ENCODE assay signal across 1 cellular context in genomic region chr6:13667655-13668054, GRCh38.
TF ChIP-seq lines count a peak whose summit lies in the region.

No MANE protein-coding gene starts in this region.

TF ChIP-seq in K562, 482 proteins besides CTCF, POLR2A, EP300 and RAD21:
- peak in 1 of 2 experiments; percentile 7; a peak in 1 of 4 replicates for TF ChIP-seq TRIM24 (IDR thresholded peaks at IDR 0.05)
- peak; percentile 49; the same call in 1 of the 2 replicates for TF ChIP-seq CEBPG (CRISPR knock-in tag; IDR thresholded peaks at IDR 0.05)
- peak; percentile 87 to 96 for TF ChIP-seq CEBPG (tag; conservative IDR thresholded peaks at IDR 0.05 in 1 of 2, IDR thresholded peaks at IDR 0.05 in 1 of 2)
- TF ChIP-seq ZBTB11 (CRISPR knock-in tag; IDR thresholded peaks at IDR 0.05) = 0 out of 6 replicates have a peak, but pooled peaks of 1 of the 3 experiments have one; percentile 4
- peak; percentile 47 for TF ChIP-seq PRDM10 (IDR thresholded peaks at IDR 0.05; ENCODE audit: partially characterized antibody)
- peak; percentile 29 for TF ChIP-seq TAF9B (IDR thresholded peaks at IDR 0.05; ENCODE audit: partially characterized antibody)
- no peak for TF ChIP-seq MYBL2 (IDR thresholded peaks at IDR 0.05; ENCODE audit: low read depth)
- TF ChIP-seq MYBL2 (CRISPR knock-in tag; IDR thresholded peaks at IDR 0.05; ENCODE audit: borderline replicate concordance) = no peak
- TF ChIP-seq NCOR1 (IDR thresholded peaks at IDR 0.05) = 0 out of 2 replicates have a peak, but pooled peaks have one; percentile 17
- no peak for TF ChIP-seq ZNF586 (CRISPR knock-in tag; conservative IDR thresholded peaks at IDR 0.05)
- TF ChIP-seq SMAD4 (CRISPR knock-in tag; conservative IDR thresholded peaks at IDR 0.05) = no peak
- no peak for TF ChIP-seq CEBPZ (IDR thresholded peaks at IDR 0.05; ENCODE audit: borderline replicate concordance, low read depth, low read length)
- TF ChIP-seq CEBPB (tag; IDR thresholded peaks at IDR 0.05) = peak; percentile 98
- no peak for TF ChIP-seq AFF1 (IDR thresholded peaks at IDR 0.05; ENCODE audit: low read depth in 1 of 2, partially characterized antibody in 2 of 2)
- no peak for TF ChIP-seq CBX3 (IDR thresholded peaks at IDR 0.05; ENCODE audit: borderline replicate concordance in 1 of 2, low read length in 2 of 2)
- TF ChIP-seq IRF9 (tag; IDR thresholded peaks at IDR 0.05) = peak; percentile 74; the same call in 1 of the 2 replicates
- 0 out of 2 replicates have a peak, but pooled peaks have one; percentile 29 for TF ChIP-seq ZNF592 (IDR thresholded peaks at IDR 0.05)
- no peak for TF ChIP-seq CREB1 (IDR thresholded peaks at IDR 0.05)
- no peak for TF ChIP-seq CREB1 (CRISPR knock-in tag; IDR thresholded peaks at IDR 0.05)
